ENCODE assay signal across 14 cellular contexts in the genomic region with DNA sequence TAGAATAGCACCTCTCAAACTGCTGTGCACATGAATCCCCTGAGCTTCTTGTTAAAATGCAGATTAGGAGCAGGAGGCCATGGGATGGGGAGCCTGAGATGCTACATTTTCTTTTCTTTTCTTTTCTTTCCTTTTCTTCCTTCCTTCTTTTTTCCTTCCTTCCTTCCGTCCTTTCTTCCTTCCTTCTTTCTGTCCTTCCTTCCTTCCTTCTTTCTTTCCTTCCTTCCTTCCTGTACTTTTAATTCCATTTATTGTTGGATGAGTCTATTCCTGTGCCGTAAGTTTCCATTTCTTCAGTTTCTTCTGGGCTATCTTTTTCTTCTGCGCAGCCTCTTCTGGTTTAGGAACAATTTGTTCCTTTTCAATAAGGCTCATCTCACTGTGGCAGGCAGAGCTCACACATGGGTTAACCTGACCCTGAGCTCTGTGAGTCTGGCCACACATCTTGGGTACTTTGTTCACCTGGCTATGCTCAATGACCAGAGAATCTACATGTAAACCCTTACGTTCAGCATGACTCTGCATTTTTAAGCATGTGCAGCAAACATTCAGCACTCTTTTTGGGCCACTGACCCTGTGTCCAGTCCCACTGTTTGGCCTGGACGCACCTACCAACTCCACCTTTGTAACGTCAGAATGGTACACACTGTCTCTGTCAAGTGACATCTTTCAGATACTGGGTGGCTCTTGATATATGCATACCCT.
DNase-seq lines count a peak whose midpoint lies in the region; ATAC-seq and TF ChIP-seq lines count a peak whose summit lies in the region.
"Had no signal": no experiment of that assay in that cellular context is flagged by ENCODE, and none has a peak within 500 bp of the region (broad histone marks: within the 10 kb centered on the region; RNA-seq: fewer than 3 reads in every experiment).

No MANE protein-coding gene starts in this region.

- dilution Hi-C loops in IMR-90 (cut with HindIII; ENCODE audit: low sequenced_read_pairs, unreplicated experiment): no loop called here

- H2AK9ac ChIP-seq in IMR-90 (replicated peaks; ENCODE audit: low read depth, low read length, poor library complexity): no peak overlapping the region

- intact Hi-C loops in CD14-positive monocyte (cut with micrococcal nuclease) (no loop called here), IMR-90 (cut with micrococcal nuclease) (no loop called here)

- H3K27me3 ChIP-seq in IMR-90 (ENCODE audit: control insufficient read depth, insufficient read depth, low read length): no peaks in the 10 kb centered on the region
- H3K27me3 ChIP-seq in osteoblast (ENCODE audit: insufficient read depth, low read length): no peaks in the 10 kb centered on the region
- no peaks in the 10 kb centered on the region; the same call in 1 of the 2 replicates for H3K27me3 ChIP-seq in SK-N-SH (ENCODE audit: insufficient read depth)
- H3K27me3 ChIP-seq: BE2C had no signal

- no peak overlapping the region for H3K23ac ChIP-seq in IMR-90 (ENCODE audit: low read depth, low read length)

- H3K9me3 ChIP-seq in IMR-90 (ENCODE audit: control insufficient read depth, insufficient read depth, low read length): no peaks in the 10 kb centered on the region
- H3K9me3 ChIP-seq in osteoblast (ENCODE audit: low read depth, low read length): no peaks in the 10 kb centered on the region
- H3K9me3 ChIP-seq in SK-N-SH: no peaks in the 10 kb centered on the region
- H3K9me3 ChIP-seq: BE2C had no signal

- H3K9me3 Mint-ChIP-seq in activated naive CD4-positive, alpha-beta T cell treated with anti-CD3 and anti-CD28 coated beads, Interleukin-2, amount 10 ng/mL, durations not matched to agents 7 days and 5 days: no peaks in the 10 kb centered on the region
- peaks cover 0 to 8% (median 2%) of the 10 kb centered on the region in 7 donors for H3K9me3 Mint-ChIP-seq in CD14-positive monocyte
- H3K9me3 Mint-ChIP-seq: CD8-positive, alpha-beta T cell had no signal

- H3K79me1 ChIP-seq in IMR-90 (ENCODE audit: low read depth in 1 of 2, low read length in 2 of 2): no peaks in the 10 kb centered on the region

- H3K4me3 ChIP-seq in IMR-90 (ENCODE audit: insufficient read depth, low read depth, low read length) (no peak overlapping the region), osteoblast (ENCODE audit: insufficient read depth, low read length) (no peak overlapping the region), SK-N-SH (ENCODE audit: low read depth in 2 of 2, low read length in 1 of 2) (no peak overlapping the region)

- POLR2A ChIA-PET in IMR-90 (lab: Charles Lee; ENCODE audit: unreplicated experiment) (no interaction called here), SK-N-SH (lab: Yijun Ruan, JAX) (no interaction called here)

- H3K4me3 Mint-ChIP-seq in activated naive CD4-positive, alpha-beta T cell treated with anti-CD3 and anti-CD28 coated beads, Interleukin-2, amount 10 ng/mL, durations not matched to agents 7 days and 5 days: no peak overlapping the region
- no peak overlapping the region for H3K4me3 Mint-ChIP-seq in CD14-positive monocyte
- H3K4me3 Mint-ChIP-seq: CD8-positive, alpha-beta T cell had no signal

- no TSS peak for BruUV-seq in IMR-90 (replicated peaks; lab: Mats Ljungman, UMichigan)

- no peak overlapping the region for H2AFZ ChIP-seq in IMR-90 (replicated peaks; ENCODE audit: low read length, poor library complexity)
- H2AFZ ChIP-seq in osteoblast (ENCODE audit: low read length): no peak overlapping the region
- no peak overlapping the region for H2AFZ ChIP-seq in SK-N-SH (ENCODE audit: low read depth)

- TF ChIP-seq CTCF in CD14-positive monocyte (IDR thresholded peaks at IDR 0.05): no peak
- no peak for TF ChIP-seq CTCF in IMR-90 (conservative IDR thresholded peaks at IDR 0.05; ENCODE audit: low read depth, low read length)
- TF ChIP-seq CTCF in osteoblast (IDR thresholded peaks at IDR 0.05; ENCODE audit: extremely low read depth, low read depth, low read length): no peak
- TF ChIP-seq CTCF in SK-N-SH (IDR thresholded peaks at IDR 0.05): no peak

- H3K4me2 ChIP-seq in IMR-90 (ENCODE audit: low read depth, low read length) (no peak overlapping the region), osteoblast (ENCODE audit: insufficient read depth, low read length) (no peak overlapping the region), SK-N-SH (no peak overlapping the region)

- no peak overlapping the region for H3K27ac ChIP-seq in IMR-90 (ENCODE audit: insufficient read depth, low read length)
- no peak overlapping the region for H3K27ac ChIP-seq in osteoblast (ENCODE audit: low read depth, low read length)
- no peak overlapping the region for H3K27ac ChIP-seq in SK-N-SH (ENCODE audit: low read depth in 2 of 2, low read length in 1 of 2)
- H3K27ac ChIP-seq: C4-2B, HL-60 had no signal

- no peaks in the 10 kb centered on the region for H3K9me1 ChIP-seq in IMR-90 (ENCODE audit: insufficient read depth, low read length)

- H3K4me1 ChIP-seq in IMR-90 (ENCODE audit: control insufficient read depth, insufficient read depth, low read length) (no peaks in the 10 kb centered on the region), osteoblast (ENCODE audit: insufficient read depth, low read length) (no peaks in the 10 kb centered on the region), SK-N-SH (ENCODE audit: control insufficient read depth in 1 of 2, insufficient read depth in 2 of 2, low read depth in 1 of 2, low read length in 1 of 2) (peaks cover 0 to 9% of the 10 kb centered on the region in 2 experiments; a peak in 2 of 4 replicates)

- no peaks in the 10 kb centered on the region for H3K36me3 Mint-ChIP-seq in activated naive CD4-positive, alpha-beta T cell treated with anti-CD3 and anti-CD28 coated beads, Interleukin-2, amount 10 ng/mL, durations not matched to agents 7 days and 5 days
- peaks cover 3 to 4% of the 10 kb centered on the region in 2 donors for H3K36me3 Mint-ChIP-seq in CD14-positive monocyte
- H3K36me3 Mint-ChIP-seq: CD8-positive, alpha-beta T cell had no signal

- H3K4me1 Mint-ChIP-seq in activated naive CD4-positive, alpha-beta T cell treated with anti-CD3 and anti-CD28 coated beads, Interleukin-2, amount 10 ng/mL, durations not matched to agents 7 days and 5 days: no peaks in the 10 kb centered on the region
- H3K4me1 Mint-ChIP-seq in CD14-positive monocyte: peaks cover 40% of the 10 kb centered on the region

- H3K14ac ChIP-seq in IMR-90 (replicated peaks; ENCODE audit: low read depth, low read length): no peak overlapping the region

- 49% methylated on average over 2 of the region's 6 CpGs; no CpG with 5 or more reads in 1 of the 2 experiments for WGBS in IMR-90 (ENCODE audit: extremely low coverage in 2 of 2, insufficient read length in 1 of 2), 2 experiments
- whole genome bisulfite sequencing in SK-N-SH (ENCODE audit: low lambda C conversion rate): 54% methylated on average over 6 of the region's 6 CpGs

- H2BK20ac ChIP-seq in IMR-90 (ENCODE audit: low read depth, low read length): no peak overlapping the region

- no peaks in the 10 kb centered on the region for H3K79me2 ChIP-seq in osteoblast (ENCODE audit: insufficient read depth, low read length)
- no peaks in the 10 kb centered on the region for H3K79me2 ChIP-seq in SK-N-SH (ENCODE audit: insufficient read depth)

- H3K18ac ChIP-seq in IMR-90 (ENCODE audit: low read depth, low read length): no peak overlapping the region

- peaks cover 9% of the 10 kb centered on the region for H3K27me3 Mint-ChIP-seq in activated naive CD4-positive, alpha-beta T cell treated with anti-CD3 and anti-CD28 coated beads, Interleukin-2, amount 10 ng/mL, durations not matched to agents 7 days and 5 days
- H3K27me3 Mint-ChIP-seq in CD14-positive monocyte (ENCODE audit: low read depth in 3 of 3): peaks cover 0 to 4% (median 2%) of the 10 kb centered on the region in 3 donors

- no peak for DNase-seq in activated naive CD4-positive, alpha-beta T cell treated with anti-CD3 and anti-CD28 coated beads, Interleukin-2, amount 10 ng/mL, durations not matched to agents 7 days and 5 days
- no peak for DNase-seq in activated naive CD4-positive, alpha-beta T cell treated with Interleukin-2 at 50 U/mL for 16 hours
- DNase-seq in CD14-positive monocyte (ENCODE audit: low spot score): no peak
- DNase-seq in IMR-90: no peak
- DNase-seq in osteoblast (ENCODE audit: insufficient read length, low spot score, missing footprints): peak; percentile 21
- DNase-seq in SK-N-SH: no peak
- DNase-seq: BE2C; CD8-positive, alpha-beta T cell; COR-L47; GF-D8 had no signal

- peak overlapping the region; percentile 17 for H3K27ac Mint-ChIP-seq in activated naive CD4-positive, alpha-beta T cell treated with anti-CD3 and anti-CD28 coated beads, Interleukin-2, amount 10 ng/mL, durations not matched to agents 7 days and 5 days
- H3K27ac Mint-ChIP-seq in CD14-positive monocyte: peak overlapping the region in 5 of 7 donors; percentile 20 to 87 (median 29)
- H3K27ac Mint-ChIP-seq: CD8-positive, alpha-beta T cell had no signal

- no peak overlapping the region for H4K5ac ChIP-seq in IMR-90 (ENCODE audit: low read depth, low read length)

- H3F3A ChIP-seq in SK-N-SH (replicated peaks; ENCODE audit: insufficient read depth): no peaks in the 10 kb centered on the region

- H2BK5ac ChIP-seq in IMR-90 (ENCODE audit: low read depth, low read length, poor library complexity, severe bottlenecking): no peak overlapping the region

- no peaks in the 10 kb centered on the region for H3K9me2 ChIP-seq in SK-N-SH

- in situ Hi-C loops in IMR-90 (cut with MboI; ENCODE audit: low sequenced_read_pairs): no loop called here

- TF ChIP-seq RAD21 in IMR-90 (IDR thresholded peaks at IDR 0.05; ENCODE audit: low read length): no peak
- TF ChIP-seq RAD21 in SK-N-SH (IDR thresholded peaks at IDR 0.05; ENCODE audit: low read length): no peak

- ATAC-seq in IMR-90 (ENCODE audit: low read depth): no peak
- ATAC-seq in GM18517 (IDR thresholded peaks at IDR 0.05; ENCODE audit: unreplicated experiment): no peak
- ATAC-seq: CD8-positive, alpha-beta T cell; HCT116 had no signal

- H2BK15ac ChIP-seq in IMR-90 (ENCODE audit: low read depth, low read length): no peak overlapping the region

- H4K8ac ChIP-seq in IMR-90 (ENCODE audit: low read depth in 2 of 2, low read length in 2 of 2): no peak overlapping the region

- H3K56ac ChIP-seq in IMR-90 (ENCODE audit: extremely low read depth, insufficient read depth, low read length): no peak overlapping the region

- H3K4ac ChIP-seq in IMR-90 (ENCODE audit: low read depth, low read length): no peak overlapping the region

- CTCF ChIA-PET in activated naive CD4-positive, alpha-beta T cell treated with anti-CD3 and anti-CD28 coated beads, Interleukin-2, amount 10 ng/mL, durations not matched to agents 7 days and 5 days (lab: Charles Lee): no interaction called here
- CTCF ChIA-PET in IMR-90 (lab: Yijun Ruan, JAX): no interaction called here
- CTCF ChIA-PET in SK-N-SH (lab: Yijun Ruan, JAX): interaction anchor here (2.6 to 5.1 kb wide), 2 partner anchors 15 to 341 kb away, joined by 11 to 55 read pairs; no protein-coding TSS in a partner anchor

- H4K91ac ChIP-seq in IMR-90 (ENCODE audit: insufficient read depth, low read depth, low read length): no peak overlapping the region

- TF ChIP-seq EP300 in SK-N-SH (IDR thresholded peaks at IDR 0.05; ENCODE audit: borderline replicate concordance in 1 of 2, low read depth in 1 of 2, low read length in 1 of 2): no peak

- H3K36me3 ChIP-seq in IMR-90 (ENCODE audit: control insufficient read depth, insufficient read depth, low read length) (no peaks in the 10 kb centered on the region), osteoblast (ENCODE audit: insufficient read depth, low read length) (no peaks in the 10 kb centered on the region), SK-N-SH (replicated peaks in 1 of 2; ENCODE audit: control insufficient read depth in 1 of 2, insufficient read depth in 2 of 2, low read length in 1 of 2) (no peaks in the 10 kb centered on the region)
- H3K36me3 ChIP-seq: BE2C had no signal

- TF ChIP-seq POLR2A in IMR-90 (IDR thresholded peaks at IDR 0.05; ENCODE audit: low read depth, low read length): no peak

- H2BK120ac ChIP-seq in IMR-90 (ENCODE audit: low read depth, low read length): no peak overlapping the region

- H3K9ac ChIP-seq in IMR-90 (ENCODE audit: low read depth, low read length) (no peak overlapping the region), SK-N-SH (no peak overlapping the region)

- no peaks in the 10 kb centered on the region for H4K20me1 ChIP-seq in IMR-90 (ENCODE audit: insufficient read depth, low read length)
- no peaks in the 10 kb centered on the region for H4K20me1 ChIP-seq in osteoblast (ENCODE audit: insufficient read depth, low read length)
- H4K20me1 ChIP-seq in SK-N-SH (ENCODE audit: insufficient read depth): no peaks in the 10 kb centered on the region

- H2AK5ac ChIP-seq in IMR-90 (ENCODE audit: low read depth, low read length): no peak overlapping the region
